In the genomic region with DNA sequence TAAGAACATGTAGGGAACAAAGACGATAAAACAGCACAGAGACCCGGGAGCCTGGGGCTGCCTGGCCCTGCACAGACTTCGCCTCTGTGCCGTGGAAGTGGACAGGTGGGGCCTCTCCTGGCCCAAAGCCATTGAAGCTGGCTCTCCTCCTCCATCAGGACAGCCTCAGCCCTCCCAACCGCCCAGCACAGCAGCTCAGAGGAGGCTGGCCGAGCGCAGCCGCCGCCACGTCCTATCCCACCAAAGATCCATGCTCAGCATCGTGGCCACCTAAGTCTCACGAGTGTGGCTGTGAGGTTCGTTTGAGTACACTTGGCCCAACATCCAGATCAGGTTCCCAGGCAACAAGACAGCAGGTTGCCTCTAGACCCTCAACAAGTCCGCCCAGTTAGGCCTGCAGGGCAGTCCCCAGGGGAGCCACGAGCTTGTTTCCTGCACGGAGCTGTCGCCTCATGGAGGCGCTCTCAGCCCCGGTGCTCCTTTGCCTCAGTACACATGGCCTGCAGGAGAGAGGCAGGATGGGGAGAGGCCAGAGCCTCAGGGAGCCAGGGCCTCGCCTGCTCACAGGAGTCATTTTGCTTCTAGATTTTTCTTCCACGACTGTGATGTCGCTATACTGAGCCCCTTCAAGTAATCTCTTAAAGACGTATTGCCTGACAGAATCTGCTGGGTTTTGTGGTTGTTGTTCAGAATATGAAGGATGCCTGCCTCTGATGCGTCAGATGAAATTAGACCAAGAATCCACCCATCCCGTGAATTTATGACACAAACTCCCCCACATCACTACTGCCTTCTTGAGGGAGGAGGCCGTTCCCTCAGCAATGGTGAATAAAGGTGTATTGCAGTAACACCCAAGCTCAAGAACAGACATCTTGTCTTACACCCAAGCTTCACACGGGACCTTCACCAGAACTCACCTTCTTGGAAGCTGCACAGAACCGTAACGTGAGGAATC, we compare ENCODE assay signal across 1 cellular context.
TF ChIP-seq lines count a peak whose summit lies in the region.

No MANE protein-coding gene starts in this region.

TF ChIP-seq in HCT116, 20 proteins besides CTCF, POLR2A, EP300 and RAD21 (continued from another document):
- no peak for TF ChIP-seq EZH2phosphoT487 (IDR thresholded peaks at IDR 0.05; ENCODE audit: borderline replicate concordance)
- no peak for TF ChIP-seq TCF7L2 (IDR thresholded peaks at IDR 0.05; ENCODE audit: borderline replicate concordance, extremely low read depth, insufficient read depth, insufficient read length)
- no peak for TF ChIP-seq CBX3 (IDR thresholded peaks at IDR 0.05; ENCODE audit: low read depth)
- TF ChIP-seq POLR2AphosphoS5 (IDR thresholded peaks at IDR 0.05; ENCODE audit: low read depth, low read length) = no peak
- TF ChIP-seq JUND (IDR thresholded peaks at IDR 0.05) = no peak
